22 cellular contexts compared by ENCODE assay signal in the genomic region with DNA sequence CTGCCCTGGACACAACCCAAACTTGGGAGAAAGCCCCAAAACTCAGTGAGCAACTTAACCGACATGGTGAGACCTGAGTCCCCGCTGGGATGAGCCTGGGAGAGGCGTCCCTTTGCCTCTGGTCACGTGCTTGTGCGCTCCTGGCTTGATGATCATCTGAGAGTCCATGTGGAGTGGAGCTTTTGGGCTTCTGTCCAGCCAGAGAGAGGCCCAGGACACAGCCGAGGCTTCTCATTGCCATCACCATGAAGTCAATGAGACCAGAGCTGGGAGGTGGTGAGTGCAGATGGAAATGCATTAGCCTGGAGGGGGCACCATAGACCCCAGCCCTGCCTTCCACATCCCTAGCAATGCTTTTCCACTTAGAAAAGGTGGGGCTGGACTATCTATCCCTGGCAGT.
"Had no signal": no experiment of that assay in that cellular context is flagged by ENCODE, and none has a peak within 500 bp of the region (broad histone marks: within the 10 kb centered on the region; RNA-seq: fewer than 3 reads in every experiment).

No MANE protein-coding gene starts in this region.

- H3K4me1 Mint-ChIP-seq: immature natural killer cell; memory B cell; natural killer cell; neural crest cell; stimulated activated effector memory CD8-positive, alpha-beta T cell treated with anti-CD3 and anti-CD28 coated beads, Interleukin-12 subunit alpha, Interleukin-12 subunit beta, amount 100 ng/mL, for 72 hours had no signal

- H3K36me3 ChIP-seq: gastroesophageal sphincter, left ventricle myocardium inferior, lower lobe of right lung, ovary, tibial nerve had no signal

- H3K36me3 Mint-ChIP-seq: immature natural killer cell; memory B cell; mesothelial cell of epicardium; natural killer cell; stimulated activated effector memory CD8-positive, alpha-beta T cell treated with anti-CD3 and anti-CD28 coated beads, Interleukin-12 subunit alpha, Interleukin-12 subunit beta, amount 100 ng/mL, for 72 hours had no signal

- H3K9me3 Mint-ChIP-seq: immature natural killer cell; memory B cell; mesothelial cell of epicardium; natural killer cell; neural crest cell; stimulated activated effector memory CD8-positive, alpha-beta T cell treated with anti-CD3 and anti-CD28 coated beads, Interleukin-12 subunit alpha, Interleukin-12 subunit beta, amount 100 ng/mL, for 72 hours; stimulated activated naive CD8-positive, alpha-beta T cell treated with anti-CD3 and anti-CD28 coated beads, Interleukin-15, Interleukin-2, amounts not matched to agents 100 ng/mL and 50 ng/mL, for 24 hours had no signal

- H3K27ac ChIP-seq: coronary artery, gastroesophageal sphincter, left ventricle myocardium inferior, lower lobe of right lung, ovary, tibial nerve had no signal

- H3K4me3 Mint-ChIP-seq: immature natural killer cell; memory B cell; mesothelial cell of epicardium; natural killer cell; neural crest cell; stimulated activated effector memory CD8-positive, alpha-beta T cell treated with anti-CD3 and anti-CD28 coated beads, Interleukin-12 subunit alpha, Interleukin-12 subunit beta, amount 100 ng/mL, for 72 hours; stimulated activated naive CD8-positive, alpha-beta T cell treated with anti-CD3 and anti-CD28 coated beads, Interleukin-15, Interleukin-2, amounts not matched to agents 100 ng/mL and 50 ng/mL, for 24 hours had no signal

- H3K9me3 ChIP-seq: gastroesophageal sphincter, left ventricle myocardium inferior, lower lobe of right lung, ovary, tibial nerve had no signal

- H3K4me3 ChIP-seq: coronary artery, gastroesophageal sphincter, left ventricle myocardium inferior, lower lobe of right lung, ovary, tibial nerve had no signal

- H3K27ac Mint-ChIP-seq: immature natural killer cell; memory B cell; mesothelial cell of epicardium; natural killer cell; progenitor cell of endocrine pancreas; stimulated activated effector memory CD8-positive, alpha-beta T cell treated with anti-CD3 and anti-CD28 coated beads, Interleukin-12 subunit alpha, Interleukin-12 subunit beta, amount 100 ng/mL, for 72 hours; stimulated activated naive CD8-positive, alpha-beta T cell treated with anti-CD3 and anti-CD28 coated beads, Interleukin-15, Interleukin-2, amounts not matched to agents 100 ng/mL and 50 ng/mL, for 24 hours had no signal

- H3K27me3 ChIP-seq: gastroesophageal sphincter, ovary, tibial nerve had no signal

- H3K27me3 Mint-ChIP-seq: progenitor cell of endocrine pancreas; stimulated activated naive CD8-positive, alpha-beta T cell treated with anti-CD3 and anti-CD28 coated beads, Interleukin-15, Interleukin-2, amounts not matched to agents 100 ng/mL and 50 ng/mL, for 24 hours had no signal

- DNase-seq: effector CD4-positive, alpha-beta T cell; glutamatergic neuron; immature natural killer cell; kidney; left cardiac atrium; left ventricle myocardium inferior; lower lobe of right lung; natural killer cell; nucleus accumbens; ovary; right cardiac atrium; stimulated activated CD4-positive, alpha-beta T cell treated with anti-CD3 and anti-CD28 coated beads, Interleukin-4, amount 100 ng/mL, for 1 hour; stimulated activated CD8-positive, alpha-beta memory T cell treated with anti-CD3 and anti-CD28 coated beads, Interleukin-4, amount 100 ng/mL, for 48 hours had no signal

- H3K4me1 ChIP-seq: left ventricle myocardium inferior, lower lobe of right lung, tibial nerve had no signal
